14 cellular contexts compared by ENCODE assay signal in genomic region chr15:72341361-72341760, GRCh38. TPM values are rescaled to one million over a fixed set of nuclear protein-coding genes. Genes with fewer than 3 reads are reported as not detected.
A peak's percentile ranks its signal among the peaks of the same experiment; 100 is the strongest.
DNase-seq lines count a peak whose midpoint lies in the region; ATAC-seq and TF ChIP-seq lines count a peak whose summit lies in the region.
"Had no signal": no experiment of that assay in that cellular context is flagged by ENCODE, and none has a peak within 500 bp of the region (broad histone marks: within the 10 kb centered on the region; RNA-seq: fewer than 3 reads in every experiment).

No MANE protein-coding gene starts in this region.

- no peaks in the 10 kb centered on the region for H3K79me1 ChIP-seq in neuronal stem cell (ENCODE audit: low read depth, low read length)

- peaks cover 0 to 1% of the 10 kb centered on the region in 2 donors for H3K4me1 ChIP-seq in neuronal stem cell (ENCODE audit: control insufficient read depth in 2 of 2, insufficient read depth in 1 of 2, low read depth in 1 of 2, low read length in 2 of 2)
- peaks cover 5% of the 10 kb centered on the region for H3K4me1 ChIP-seq in prostate gland (replicated peaks)
- H3K4me1 ChIP-seq: body of pancreas, gastrocnemius medialis had no signal

- H3K9ac ChIP-seq in neuronal stem cell (ENCODE audit: low read depth, low read length, poor library complexity), result no peak overlapping the region

- no peak overlapping the region for H3K18ac ChIP-seq in neuronal stem cell (ENCODE audit: low read length)

- TF ChIP-seq CTCF in cardiac fibroblast (IDR thresholded peaks at IDR 0.05; ENCODE audit: low read depth, low read length) (no peak), prostate gland (IDR thresholded peaks at IDR 0.05) (no peak)

- DNase-seq in DMS 273 (lab: John Stamatoyannopoulos, UW; ENCODE audit: unreplicated experiment) (peak; percentile 55), DMS 273 treated with DMSO at 0.1 percent for 48 hours (lab: John Stamatoyannopoulos, UW) (no peak), M059J (ENCODE audit: low read depth) (peak; percentile 8), cardiac fibroblast (ENCODE audit: low read depth in 2 of 2) (peak; percentile 13 to 14), neuronal stem cell (ENCODE audit: low spot score) (peak; percentile 18), prostate gland (ENCODE audit: low spot score) (no peak), putamen (ENCODE audit: low spot score) (no peak)
- DNase-seq: 8988T; activated CD8-positive, alpha-beta memory T cell treated with anti-CD3 and anti-CD28 coated beads, Interleukin-2, amount 50 U/mL, for 4 hours; gastrocnemius medialis had no signal

- no peak overlapping the region for H3K4ac ChIP-seq in neuronal stem cell (ENCODE audit: low read length)

- no peak overlapping the region for H2AFZ ChIP-seq in neuronal stem cell (ENCODE audit: low read length)

- H2AK5ac ChIP-seq in neuronal stem cell (ENCODE audit: low read depth, low read length), result no peak overlapping the region

- no peaks in the 10 kb centered on the region for H3K27me3 ChIP-seq in neuronal stem cell (ENCODE audit: control insufficient read depth in 3 of 3, insufficient read depth in 3 of 3, low read depth in 1 of 3, low read length in 3 of 3)
- H3K27me3 ChIP-seq in prostate gland (replicated peaks; ENCODE audit: insufficient read depth), result no peaks in the 10 kb centered on the region
- H3K27me3 ChIP-seq: body of pancreas, gastrocnemius medialis had no signal

- no peak overlapping the region for H2BK120ac ChIP-seq in neuronal stem cell (ENCODE audit: low read depth, low read length)

- H3K36me3 ChIP-seq in neuronal stem cell (replicated peaks in 1 of 2; ENCODE audit: control insufficient read depth in 2 of 2, insufficient read depth in 2 of 2, low read length in 2 of 2) (peaks cover 9 to 35% of the 10 kb centered on the region in 2 donors), prostate gland (no peaks in the 10 kb centered on the region)

- H3K14ac ChIP-seq in neuronal stem cell (ENCODE audit: low read length), result no peak overlapping the region

- H3K27ac ChIP-seq in neuronal stem cell (replicated peaks; ENCODE audit: low read length) (no peak overlapping the region), prostate gland (no peak overlapping the region)
- H3K27ac ChIP-seq: body of pancreas, gastrocnemius medialis had no signal

- no peaks in the 10 kb centered on the region for H3K9me3 ChIP-seq in neuronal stem cell (replicated peaks in 1 of 2; ENCODE audit: control insufficient read depth in 2 of 2, insufficient read depth in 1 of 2, low read depth in 1 of 2, low read length in 2 of 2)
- H3K9me3 ChIP-seq in prostate gland, result no peaks in the 10 kb centered on the region
- H3K9me3 ChIP-seq: body of pancreas, gastrocnemius medialis had no signal

- H3K4me3 ChIP-seq in cardiac fibroblast (replicated peaks in 1 of 2; ENCODE audit: low read depth in 2 of 2, low read length in 2 of 2), result no peak overlapping the region
- no peak overlapping the region for H3K4me3 ChIP-seq in neuronal stem cell (ENCODE audit: low read length in 2 of 2)
- no peak overlapping the region for H3K4me3 ChIP-seq in prostate gland
- H3K4me3 ChIP-seq: body of pancreas, gastrocnemius medialis had no signal

- no peak overlapping the region for H3K4me2 ChIP-seq in neuronal stem cell (ENCODE audit: insufficient read depth, low read length, poor library complexity, severe bottlenecking)

- whole genome bisulfite sequencing in neuronal stem cell (ENCODE audit: extremely low coverage in 2 of 2, insufficient read length in 2 of 2, insufficient replicate concordance in 1 of 2), 2 donors, result no CpG with 5 or more reads among the region's 6 CpGs
- 56% methylated on average over 6 of the region's 6 CpGs for WGBS in prostate gland

- H2BK15ac ChIP-seq in neuronal stem cell (ENCODE audit: low read length), result no peak overlapping the region

- intact Hi-C loops in prostate gland (cut with DNase I), result loop anchor here (5.0 kb wide), 1 partner anchor 69 kb away; the partner anchor contains the start of gene PARP6

- TF ChIP-seq POLR2A in prostate gland (IDR thresholded peaks at IDR 0.05), result no peak

- ATAC-seq in GM19452 (IDR thresholded peaks at IDR 0.05; ENCODE audit: unreplicated experiment), result no peak
- ATAC-seq: body of pancreas, gastrocnemius medialis had no signal

- no peak overlapping the region for H2BK12ac ChIP-seq in neuronal stem cell (ENCODE audit: low read length)

- no peak overlapping the region for H2BK5ac ChIP-seq in neuronal stem cell (ENCODE audit: low read length)

- no peak overlapping the region for H4K91ac ChIP-seq in neuronal stem cell (ENCODE audit: low read depth, low read length, poor library complexity)

- H3K23ac ChIP-seq in neuronal stem cell (ENCODE audit: low read depth, low read length, poor library complexity), result no peak overlapping the region

- no peak overlapping the region for H4K8ac ChIP-seq in neuronal stem cell (ENCODE audit: low read depth, low read length)

RNA-seq across cellular contexts. Expression of gene CELF6, which starts 21.4 kb away (rescaled TPM):
- total RNA-seq in M059J (2014; rRNA removed; shearing (Covaris generic)), result not detected in 2 replicates
- polyA plus RNA-seq in neuronal stem cell (2013, experiment 1 of 2), result 0.38 TPM
- polyA plus RNA-seq in neuronal stem cell (2013, experiment 2 of 2), result 0.21 TPM
- 1 to 10 TPM; 3.7 to 7.3 TPM for total RNA-seq in prostate gland

RNA-seq across cellular contexts. Expression of gene HEXA, which starts 34.5 kb away (rescaled TPM):
- 114 and 116 TPM in 2 replicates for total RNA-seq in M059J (2014; rRNA removed; shearing (Covaris generic))
- 35.7 TPM for polyA plus RNA-seq in neuronal stem cell (2013, experiment 1 of 2)
- 36.8 TPM for polyA plus RNA-seq in neuronal stem cell (2013, experiment 2 of 2)
- total RNA-seq in prostate gland, result 100 to 1,000 TPM in 1 of 2 donors, 10 to 100 TPM in 1; 78.1 to 176 TPM

RNA-seq across cellular contexts. Expression of gene TMEM202, which starts 56.7 kb away (rescaled TPM):
- total RNA-seq in M059J (2014; rRNA removed; shearing (Covaris generic)), result not detected in 2 replicates
- not detected for polyA plus RNA-seq in neuronal stem cell (2013, experiment 1 of 2)
- not detected for polyA plus RNA-seq in neuronal stem cell (2013, experiment 2 of 2)
- total RNA-seq in prostate gland, result not detected
- total RNA-seq: body of pancreas, gastrocnemius medialis, HT1080, mesenteric fat pad had no signal

Comparison
In these comparisons a context has a peak if more than half of its experiments do, and no peak if none do; other contexts are left out.
1. DNase-seq: peak in DMS 273 (single experiment), M059J (single experiment), cardiac fibroblast (2 of 2) and neuronal stem cell (single experiment); none in DMS 273 treated with DMSO at 0.1 percent for 48 hours (single experiment), prostate gland (single experiment) and putamen (single experiment).